Comparison of ENCODE assay signal across 1 cellular context in the genomic region with DNA sequence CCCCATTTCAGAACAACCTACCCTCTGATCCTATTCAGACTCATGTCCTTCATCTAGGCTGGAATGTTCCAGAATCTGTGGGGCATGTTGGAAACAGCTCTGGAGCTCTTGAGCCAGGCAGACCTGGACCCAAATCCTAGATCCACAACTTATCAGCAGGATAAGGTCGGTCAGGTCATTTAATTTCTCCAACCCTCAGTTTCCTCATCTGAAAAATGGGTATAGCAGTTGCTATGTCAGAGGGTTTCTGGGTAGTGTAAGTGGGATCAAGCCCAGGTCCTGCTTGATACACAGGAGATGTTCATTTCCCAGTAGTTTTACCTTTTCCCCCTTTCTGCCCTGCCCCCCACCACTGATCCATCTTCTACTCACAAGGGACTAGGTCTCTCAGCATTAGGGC.
TF ChIP-seq lines count a peak whose summit lies in the region.

No MANE protein-coding gene starts in this region.

TF ChIP-seq in HepG2, 621 proteins besides CTCF, POLR2A, EP300 and RAD21:
- no peak for TF ChIP-seq ZFP41 (CRISPR knock-in tag; IDR thresholded peaks at IDR 0.05; ENCODE audit: borderline replicate concordance)
- TF ChIP-seq ZMYM3 (CRISPR knock-in tag; IDR thresholded peaks at IDR 0.05) = peak; percentile 51; the same call in 1 of the 2 replicates
- TF ChIP-seq ZNF629 (CRISPR knock-in tag; conservative IDR thresholded peaks at IDR 0.05) = peak; percentile 84
- no peak for TF ChIP-seq LCORL (IDR thresholded peaks at IDR 0.05)
- TF ChIP-seq LCORL (CRISPR knock-in tag; IDR thresholded peaks at IDR 0.05) = no peak
